ENCODE assay signal across 8 cellular contexts in the genomic region with DNA sequence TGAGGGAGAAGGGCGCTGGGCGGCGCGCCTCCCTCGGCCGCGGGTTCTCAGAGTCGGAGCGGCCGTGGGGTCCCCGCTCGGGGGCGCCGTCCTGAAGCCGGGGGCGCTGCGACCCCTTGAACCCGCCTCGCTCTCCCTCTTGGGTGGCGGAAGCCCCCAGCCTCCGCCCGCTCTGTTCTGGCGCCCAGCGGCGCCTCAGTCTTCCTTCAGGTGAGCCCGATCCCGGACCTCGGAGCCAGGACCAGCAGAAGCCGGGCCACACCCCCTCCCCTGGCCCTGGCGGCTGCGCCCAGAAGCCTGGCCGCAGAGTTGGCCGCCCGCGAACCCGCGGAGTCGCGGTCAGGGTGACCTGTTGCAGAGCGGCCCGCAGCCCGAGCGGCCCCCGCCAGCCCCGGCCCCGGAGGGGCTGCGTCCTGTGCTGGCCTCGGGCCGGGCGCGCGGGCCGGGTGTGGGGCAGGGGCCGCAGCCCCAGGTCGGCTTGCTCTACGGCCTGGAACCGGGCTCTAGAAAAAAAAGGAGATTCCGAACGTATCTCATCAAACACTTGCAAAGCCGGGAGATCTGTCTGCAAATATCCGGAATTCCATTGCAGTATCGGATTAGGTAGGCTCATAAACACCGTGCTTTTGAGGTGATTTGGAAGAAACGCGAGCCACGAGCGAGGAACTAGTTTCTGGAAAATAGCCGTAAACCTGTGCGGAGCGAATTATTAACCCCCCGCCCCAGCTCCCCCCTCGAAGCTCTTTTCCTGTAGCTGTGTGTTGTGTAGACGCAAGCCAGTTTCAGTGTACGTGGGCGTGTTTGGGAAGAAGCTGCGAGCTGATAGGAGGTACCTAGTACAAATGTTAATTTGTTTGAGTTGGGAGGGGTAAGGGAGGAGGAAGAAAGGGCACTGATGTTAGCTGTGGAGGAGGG. TPM values are rescaled to one million over a fixed set of nuclear protein-coding genes. Genes with fewer than 3 reads are reported as not detected.
DNase-seq lines count a peak whose midpoint lies in the region; ATAC-seq and TF ChIP-seq lines count a peak whose summit lies in the region.

No MANE protein-coding gene starts in this region.

- H3K4me3 Mint-ChIP-seq in activated CD4-positive, alpha-beta memory T cell treated with anti-CD3 and anti-CD28 coated beads, Interleukin-2, amount 10 ng/mL, durations not matched to agents 7 days and 5 days = peak overlapping the region; percentile 69

- ATAC-seq in GM19025 (IDR thresholded peaks at IDR 0.05; ENCODE audit: low read depth, unreplicated experiment) (peak; percentile 54), HG03196 (IDR thresholded peaks at IDR 0.05; ENCODE audit: unreplicated experiment) (peak; percentile 75)

- CTCF ChIA-PET in activated CD4-positive, alpha-beta memory T cell treated with anti-CD3 and anti-CD28 coated beads, Interleukin-2, amount 10 ng/mL, durations not matched to agents 7 days and 5 days (lab: Charles Lee) = interaction anchor here (0.7 to 1.5 kb wide), 5 partner anchors 10 to 184 kb away, joined by 3 to 6 read pairs (median 4); no protein-coding TSS in a partner anchor

- DNase-seq in AG10803 (ENCODE audit: low read depth) = peak; percentile 68
- peak; percentile 62 to 66 for DNase-seq in NCI-H524 (lab: John Stamatoyannopoulos, UW)
- DNase-seq in activated CD4-positive, alpha-beta memory T cell treated with anti-CD3 and anti-CD28 coated beads, Interleukin-2, amount 10 ng/mL, durations not matched to agents 7 days and 5 days = peak; percentile 55
- DNase-seq in effector CD4-positive, alpha-beta T cell = peak; percentile 29
- peak in 1 of 2 donors; percentile 61 for DNase-seq in lower leg skin (ENCODE audit: low spot score in 2 of 2)
- peak in 2 of 3 experiments; percentile 20 to 50 for DNase-seq in stimulated activated CD4-positive, alpha-beta T cell treated with anti-CD3 and anti-CD28 coated beads, TNF-alpha, amount 100 ng/mL, for 24 hours (ENCODE audit: low read depth in 3 of 3)

- WGBS in lower leg skin, 2 donors = 0 to 1% methylated on average over 33 to 39 of the region's 76 CpGs

- no peaks in the 10 kb centered on the region for H3K36me3 Mint-ChIP-seq in activated CD4-positive, alpha-beta memory T cell treated with anti-CD3 and anti-CD28 coated beads, Interleukin-2, amount 10 ng/mL, durations not matched to agents 7 days and 5 days (ENCODE audit: low read depth)

- H3K9me3 Mint-ChIP-seq in activated CD4-positive, alpha-beta memory T cell treated with anti-CD3 and anti-CD28 coated beads, Interleukin-2, amount 10 ng/mL, durations not matched to agents 7 days and 5 days = no peaks in the 10 kb centered on the region

- POLR2A ChIA-PET in activated CD4-positive, alpha-beta memory T cell treated with anti-CD3 and anti-CD28 coated beads, Interleukin-2, amount 10 ng/mL, durations not matched to agents 7 days and 5 days (lab: Charles Lee) = no interaction called here

- H3K27ac Mint-ChIP-seq in activated CD4-positive, alpha-beta memory T cell treated with anti-CD3 and anti-CD28 coated beads, Interleukin-2, amount 10 ng/mL, durations not matched to agents 7 days and 5 days = peak overlapping the region; percentile 2

- H3K4me3 ChIP-seq in AG10803 (ENCODE audit: low read length) = peak overlapping the region; percentile 76
- peak overlapping the region; percentile 68 for H3K4me3 ChIP-seq in lower leg skin (ENCODE audit: low read depth, poor library complexity, severe bottlenecking)

- TF ChIP-seq CTCF in AG10803 (conservative IDR thresholded peaks at IDR 0.05; ENCODE audit: low read length) = no peak
- TF ChIP-seq CTCF in lower leg skin (IDR thresholded peaks at IDR 0.05) = no peak

- H3K27me3 Mint-ChIP-seq in activated CD4-positive, alpha-beta memory T cell treated with anti-CD3 and anti-CD28 coated beads, Interleukin-2, amount 10 ng/mL, durations not matched to agents 7 days and 5 days = peaks cover 30% of the 10 kb centered on the region

- intact Hi-C loops in lower leg skin (cut with DNase I; ENCODE audit: low total_unique reads) = no loop called here

- no peak for TF ChIP-seq POLR2A in lower leg skin (IDR thresholded peaks at IDR 0.05)

- peaks cover 10% of the 10 kb centered on the region for H3K4me1 Mint-ChIP-seq in activated CD4-positive, alpha-beta memory T cell treated with anti-CD3 and anti-CD28 coated beads, Interleukin-2, amount 10 ng/mL, durations not matched to agents 7 days and 5 days

RNA-seq across cellular contexts. Expression of a gene that starts 0.8 kb away (rescaled TPM):
- 1 to 10 TPM; 2.2 to 3.0 TPM for total RNA-seq in activated CD4-positive, alpha-beta memory T cell treated with anti-CD3 and anti-CD28 coated beads, Interleukin-2, amount 10 ng/mL, durations not matched to agents 7 days and 5 days
- total RNA-seq in lower leg skin = 10 to 100 TPM; 26.2 to 33.5 (median 31.7) TPM

Comparison
In these comparisons a context has a peak if more than half of its experiments do, and no peak if none do; other contexts are left out.
1. RNA of a gene that starts 0.8 kb away (total RNA-seq): 26.2 to 33.5 TPM in lower leg skin; 2.2 to 3.0 TPM in activated CD4-positive, alpha-beta memory T cell treated with anti-CD3 and anti-CD28 coated beads, Interleukin-2, amount 10 ng/mL, durations not matched to agents 7 days and 5 days; every median in the first group is over 4 times any median in the second.